2 cellular contexts compared by ENCODE assay signal in the genomic region with DNA sequence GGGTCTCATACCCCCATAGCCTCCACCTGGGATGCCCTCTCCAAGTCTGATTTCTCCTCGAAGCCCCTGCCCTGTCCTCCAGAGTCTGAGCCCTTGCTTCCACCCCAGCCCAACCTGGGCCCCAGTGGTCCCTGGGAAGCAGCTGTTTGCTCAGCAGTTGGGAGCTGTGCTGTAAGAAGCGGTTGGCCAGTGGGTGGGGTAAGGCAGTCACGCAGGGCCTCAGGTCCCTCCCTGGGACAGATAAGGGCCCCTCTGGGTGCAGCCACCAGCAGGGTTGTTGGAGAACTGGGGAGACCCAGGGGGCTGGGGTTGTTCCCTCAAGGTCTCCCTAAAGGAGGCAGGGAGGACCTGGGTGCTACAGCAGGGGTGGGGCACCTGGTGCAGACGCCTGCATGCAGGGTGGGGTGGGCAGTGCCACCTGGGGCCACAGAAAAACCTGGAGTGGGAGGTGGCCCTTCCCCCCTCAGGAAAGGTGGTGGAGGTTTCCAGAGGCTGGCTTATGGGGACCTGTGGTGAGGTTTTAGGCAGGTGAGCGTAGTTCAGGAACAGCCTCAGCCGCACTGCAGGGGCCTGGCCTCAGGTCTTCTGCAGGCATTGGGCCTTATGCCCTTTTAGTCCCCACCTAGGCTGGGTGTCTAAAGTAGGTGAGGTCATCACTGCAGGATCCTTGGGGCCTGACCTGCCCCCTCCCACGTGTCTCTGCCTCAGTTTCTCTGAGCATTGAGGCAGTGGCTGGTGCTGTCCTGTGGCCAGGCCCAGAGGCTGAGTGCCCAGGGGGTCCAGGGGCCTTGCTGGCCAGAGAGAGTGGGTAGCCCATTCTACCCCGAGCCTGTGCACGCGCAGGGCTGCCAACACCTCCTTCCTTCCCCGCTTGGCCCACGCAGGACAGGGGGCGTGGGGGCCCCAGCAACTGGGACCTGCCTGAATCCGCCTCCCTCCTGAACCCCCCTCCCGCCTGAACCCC.
TF ChIP-seq lines count a peak whose summit lies in the region.

No MANE protein-coding gene starts in this region.

TF ChIP-seq in HEK293, 187 proteins besides CTCF, POLR2A, EP300 and RAD21 (continued from another document):
- TF ChIP-seq, protein P1, sequence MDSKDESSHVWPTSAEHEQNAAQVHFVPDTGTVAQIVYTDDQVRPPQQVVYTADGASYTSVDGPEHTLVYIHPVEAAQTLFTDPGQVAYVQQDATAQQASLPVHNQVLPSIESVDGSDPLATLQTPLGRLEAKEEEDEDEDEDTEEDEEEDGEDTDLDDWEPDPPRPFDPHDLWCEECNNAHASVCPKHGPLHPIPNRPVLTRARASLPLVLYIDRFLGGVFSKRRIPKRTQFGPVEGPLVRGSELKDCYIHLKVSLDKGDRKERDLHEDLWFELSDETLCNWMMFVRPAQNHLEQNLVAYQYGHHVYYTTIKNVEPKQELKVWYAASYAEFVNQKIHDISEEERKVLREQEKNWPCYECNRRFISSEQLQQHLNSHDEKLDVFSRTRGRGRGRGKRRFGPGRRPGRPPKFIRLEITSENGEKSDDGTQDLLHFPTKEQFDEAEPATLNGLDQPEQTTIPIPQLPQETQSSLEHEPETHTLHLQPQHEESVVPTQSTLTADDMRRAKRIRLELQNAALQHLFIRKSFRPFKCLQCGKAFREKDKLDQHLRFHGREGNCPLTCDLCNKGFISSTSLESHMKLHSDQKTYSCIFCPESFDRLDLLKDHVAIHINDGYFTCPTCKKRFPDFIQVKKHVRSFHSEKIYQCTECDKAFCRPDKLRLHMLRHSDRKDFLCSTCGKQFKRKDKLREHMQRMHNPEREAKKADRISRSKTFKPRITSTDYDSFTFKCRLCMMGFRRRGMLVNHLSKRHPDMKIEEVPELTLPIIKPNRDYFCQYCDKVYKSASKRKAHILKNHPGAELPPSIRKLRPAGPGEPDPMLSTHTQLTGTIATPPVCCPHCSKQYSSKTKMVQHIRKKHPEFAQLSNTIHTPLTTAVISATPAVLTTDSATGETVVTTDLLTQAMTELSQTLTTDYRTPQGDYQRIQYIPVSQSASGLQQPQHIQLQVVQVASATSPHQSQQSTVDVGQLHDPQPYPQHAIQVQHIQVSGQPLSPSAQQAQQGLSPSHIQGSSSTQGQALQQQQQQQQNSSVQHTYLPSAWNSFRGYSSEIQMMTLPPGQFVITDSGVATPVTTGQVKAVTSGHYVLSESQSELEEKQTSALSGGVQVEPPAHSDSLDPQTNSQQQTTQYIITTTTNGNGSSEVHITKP (tag by site-specific recombination; IDR thresholded peaks at IDR 0.05): peak; percentile 55
- TF ChIP-seq ZNF37A (tag by site-specific recombination; IDR thresholded peaks at IDR 0.05): no peak
- TF ChIP-seq, protein P2, sequence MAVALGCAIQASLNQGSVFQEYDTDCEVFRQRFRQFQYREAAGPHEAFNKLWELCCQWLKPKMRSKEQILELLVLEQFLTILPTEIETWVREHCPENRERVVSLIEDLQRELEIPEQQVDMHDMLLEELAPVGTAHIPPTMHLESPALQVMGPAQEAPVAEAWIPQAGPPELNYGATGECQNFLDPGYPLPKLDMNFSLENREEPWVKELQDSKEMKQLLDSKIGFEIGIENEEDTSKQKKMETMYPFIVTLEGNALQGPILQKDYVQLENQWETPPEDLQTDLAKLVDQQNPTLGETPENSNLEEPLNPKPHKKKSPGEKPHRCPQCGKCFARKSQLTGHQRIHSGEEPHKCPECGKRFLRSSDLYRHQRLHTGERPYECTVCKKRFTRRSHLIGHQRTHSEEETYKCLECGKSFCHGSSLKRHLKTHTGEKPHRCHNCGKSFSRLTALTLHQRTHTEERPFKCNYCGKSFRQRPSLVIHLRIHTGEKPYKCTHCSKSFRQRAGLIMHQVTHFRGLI (tag by site-specific recombination; IDR thresholded peaks at IDR 0.05): peak; percentile 76
- TF ChIP-seq, protein P3, sequence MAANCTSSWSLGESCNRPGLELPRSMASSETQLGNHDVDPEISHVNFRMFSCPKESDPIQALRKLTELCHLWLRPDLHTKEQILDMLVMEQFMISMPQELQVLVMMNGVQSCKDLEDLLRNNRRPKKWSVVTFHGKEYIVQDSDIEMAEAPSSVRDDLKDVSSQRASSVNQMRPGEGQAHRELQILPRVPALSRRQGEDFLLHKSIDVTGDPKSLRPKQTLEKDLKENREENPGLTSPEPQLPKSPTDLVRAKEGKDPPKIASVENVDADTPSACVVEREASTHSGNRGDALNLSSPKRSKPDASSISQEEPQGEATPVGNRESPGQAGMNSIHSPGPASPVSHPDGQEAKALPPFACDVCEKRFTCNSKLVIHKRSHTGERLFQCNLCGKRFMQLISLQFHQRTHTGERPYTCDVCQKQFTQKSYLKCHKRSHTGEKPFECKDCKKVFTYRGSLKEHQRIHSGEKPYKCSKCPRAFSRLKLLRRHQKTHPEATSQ (tag by site-specific recombination; IDR thresholded peaks at IDR 0.05): no peak
- TF ChIP-seq GLIS1 (tag by site-specific recombination; IDR thresholded peaks at IDR 0.05): peak; percentile 57
- no peak for TF ChIP-seq ZNF596 (tag by site-specific recombination; IDR thresholded peaks at IDR 0.05)

TF ChIP-seq in K562, 482 proteins besides CTCF, POLR2A, EP300 and RAD21 (continued from another document and continues in another):
- TF ChIP-seq NONO (IDR thresholded peaks at IDR 0.05; ENCODE audit: low read depth in 2 of 2, low read length in 1 of 2): peak in 1 of 2 experiments; percentile 88; a peak in 1 of 4 replicates
- peak; percentile 68 for TF ChIP-seq TAF9B (IDR thresholded peaks at IDR 0.05; ENCODE audit: partially characterized antibody)
- TF ChIP-seq ZKSCAN3 (CRISPR knock-in tag; IDR thresholded peaks at IDR 0.05): no peak
- TF ChIP-seq, protein P4, sequence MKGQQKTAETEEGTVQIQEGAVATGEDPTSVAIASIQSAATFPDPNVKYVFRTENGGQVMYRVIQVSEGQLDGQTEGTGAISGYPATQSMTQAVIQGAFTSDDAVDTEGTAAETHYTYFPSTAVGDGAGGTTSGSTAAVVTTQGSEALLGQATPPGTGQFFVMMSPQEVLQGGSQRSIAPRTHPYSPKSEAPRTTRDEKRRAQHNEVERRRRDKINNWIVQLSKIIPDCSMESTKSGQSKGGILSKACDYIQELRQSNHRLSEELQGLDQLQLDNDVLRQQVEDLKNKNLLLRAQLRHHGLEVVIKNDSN (CRISPR knock-in tag; IDR thresholded peaks at IDR 0.05): 0 out of 2 replicates have a peak, but pooled peaks have one; percentile 29
- peak; percentile 61 for TF ChIP-seq JUND (IDR thresholded peaks at IDR 0.05; ENCODE audit: borderline replicate concordance, low read depth, low read length)
- peak; percentile 35; the same call in 2 of the 3 replicates for TF ChIP-seq JUND (tag; IDR thresholded peaks at IDR 0.05; ENCODE audit: borderline replicate concordance, low read depth, low read length)
- no peak for TF ChIP-seq SIN3A (IDR thresholded peaks at IDR 0.05; ENCODE audit: borderline replicate concordance in 2 of 2, control insufficient read depth in 1 of 2, low read depth in 2 of 2, low read length in 2 of 2)
- TF ChIP-seq MTA3 (IDR thresholded peaks at IDR 0.05; ENCODE audit: borderline replicate concordance): peak; percentile 59; the same call in 1 of the 2 replicates
- TF ChIP-seq TCF7L2 (IDR thresholded peaks at IDR 0.05; ENCODE audit: low read depth, low read length): 0 out of 2 replicates have a peak, but pooled peaks have one; percentile 18
- peak; percentile 75 for TF ChIP-seq TBP (optimal IDR thresholded peaks at IDR 0.05; ENCODE audit: low read depth, low read length)
- TF ChIP-seq POLR2B (IDR thresholded peaks at IDR 0.05; ENCODE audit: low read depth, partially characterized antibody): peak; percentile 38
- peak; percentile 54 for TF ChIP-seq NEUROD1 (IDR thresholded peaks at IDR 0.05; ENCODE audit: borderline replicate concordance, low read depth, low read length, partially characterized antibody)
- peak; percentile 50; the same call in 1 of the 2 replicates for TF ChIP-seq GATAD2B (IDR thresholded peaks at IDR 0.05; ENCODE audit: borderline replicate concordance)
- TF ChIP-seq ZBTB1 (CRISPR knock-in tag; IDR thresholded peaks at IDR 0.05; ENCODE audit: borderline replicate concordance, low read depth): peak; percentile 41; the same call in 1 of the 2 replicates
- TF ChIP-seq TBL1XR1 (IDR thresholded peaks at IDR 0.05; ENCODE audit: low read length in 2 of 2): no peak
- TF ChIP-seq MCM3 (IDR thresholded peaks at IDR 0.05): no peak
- TF ChIP-seq ZFX (CRISPR knock-in tag; IDR thresholded peaks at IDR 0.05): peak; percentile 59
- peak; percentile 67; the same call in 1 of the 2 replicates for TF ChIP-seq CREM (IDR thresholded peaks at IDR 0.05; ENCODE audit: low read depth)
- peak; percentile 44; the same call in 1 of the 2 replicates for TF ChIP-seq SMARCA4 (IDR thresholded peaks at IDR 0.05)
- TF ChIP-seq ESRRA (IDR thresholded peaks at IDR 0.05; ENCODE audit: borderline replicate concordance, low read depth): no peak
- 0 out of 2 replicates have a peak, but pooled peaks have one; percentile 65 for TF ChIP-seq ELF2 (CRISPR knock-in tag; IDR thresholded peaks at IDR 0.05)
- TF ChIP-seq ZNF696 (CRISPR knock-in tag; conservative IDR thresholded peaks at IDR 0.05): no peak
- TF ChIP-seq YY1 (IDR thresholded peaks at IDR 0.05; ENCODE audit: borderline replicate concordance in 1 of 3, control insufficient read depth in 1 of 3, extremely low read depth in 1 of 3, insufficient read depth in 3 of 3, insufficient read length in 1 of 3, insufficient replicate concordance in 2 of 3, low read depth in 1 of 3, low read length in 2 of 3): peak in 2 of 3 experiments; percentile 23 to 49
- TF ChIP-seq, protein P5, sequence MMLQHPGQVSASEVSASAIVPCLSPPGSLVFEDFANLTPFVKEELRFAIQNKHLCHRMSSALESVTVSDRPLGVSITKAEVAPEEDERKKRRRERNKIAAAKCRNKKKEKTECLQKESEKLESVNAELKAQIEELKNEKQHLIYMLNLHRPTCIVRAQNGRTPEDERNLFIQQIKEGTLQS (IDR thresholded peaks at IDR 0.05): peak; percentile 80
- TF ChIP-seq, protein P5 (CRISPR knock-in tag; conservative IDR thresholded peaks at IDR 0.05): no peak
- no peak for TF ChIP-seq BACH1 (tag; IDR thresholded peaks at IDR 0.05)
- peak; percentile 94 for TF ChIP-seq ATF7 (IDR thresholded peaks at IDR 0.05)
- peak; percentile 67 for TF ChIP-seq MYC (IDR thresholded peaks at IDR 0.05; ENCODE audit: low read depth, low read length)
- TF ChIP-seq MYC (CRISPR knock-in tag; IDR thresholded peaks at IDR 0.05; ENCODE audit: borderline replicate concordance, low read depth): no peak
- peak; percentile 96 for TF ChIP-seq ZBTB7A (IDR thresholded peaks at IDR 0.05; ENCODE audit: borderline replicate concordance, control insufficient read depth, low read depth, low read length)
- TF ChIP-seq, protein P6, sequence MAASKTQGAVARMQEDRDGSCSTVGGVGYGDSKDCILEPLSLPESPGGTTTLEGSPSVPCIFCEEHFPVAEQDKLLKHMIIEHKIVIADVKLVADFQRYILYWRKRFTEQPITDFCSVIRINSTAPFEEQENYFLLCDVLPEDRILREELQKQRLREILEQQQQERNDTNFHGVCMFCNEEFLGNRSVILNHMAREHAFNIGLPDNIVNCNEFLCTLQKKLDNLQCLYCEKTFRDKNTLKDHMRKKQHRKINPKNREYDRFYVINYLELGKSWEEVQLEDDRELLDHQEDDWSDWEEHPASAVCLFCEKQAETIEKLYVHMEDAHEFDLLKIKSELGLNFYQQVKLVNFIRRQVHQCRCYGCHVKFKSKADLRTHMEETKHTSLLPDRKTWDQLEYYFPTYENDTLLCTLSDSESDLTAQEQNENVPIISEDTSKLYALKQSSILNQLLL (CRISPR knock-in tag; IDR thresholded peaks at IDR 0.05; ENCODE audit: borderline replicate concordance): no peak
- TF ChIP-seq, protein P7, sequence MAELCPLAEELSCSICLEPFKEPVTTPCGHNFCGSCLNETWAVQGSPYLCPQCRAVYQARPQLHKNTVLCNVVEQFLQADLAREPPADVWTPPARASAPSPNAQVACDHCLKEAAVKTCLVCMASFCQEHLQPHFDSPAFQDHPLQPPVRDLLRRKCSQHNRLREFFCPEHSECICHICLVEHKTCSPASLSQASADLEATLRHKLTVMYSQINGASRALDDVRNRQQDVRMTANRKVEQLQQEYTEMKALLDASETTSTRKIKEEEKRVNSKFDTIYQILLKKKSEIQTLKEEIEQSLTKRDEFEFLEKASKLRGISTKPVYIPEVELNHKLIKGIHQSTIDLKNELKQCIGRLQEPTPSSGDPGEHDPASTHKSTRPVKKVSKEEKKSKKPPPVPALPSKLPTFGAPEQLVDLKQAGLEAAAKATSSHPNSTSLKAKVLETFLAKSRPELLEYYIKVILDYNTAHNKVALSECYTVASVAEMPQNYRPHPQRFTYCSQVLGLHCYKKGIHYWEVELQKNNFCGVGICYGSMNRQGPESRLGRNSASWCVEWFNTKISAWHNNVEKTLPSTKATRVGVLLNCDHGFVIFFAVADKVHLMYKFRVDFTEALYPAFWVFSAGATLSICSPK (IDR thresholded peaks at IDR 0.05; ENCODE audit: borderline replicate concordance): no peak
- TF ChIP-seq PRMT5 (CRISPR knock-in tag; IDR thresholded peaks at IDR 0.05): no peak
- TF ChIP-seq ZNF766 (CRISPR knock-in tag; conservative IDR thresholded peaks at IDR 0.05): peak; percentile 38; the same call in 1 of the 2 replicates
- TF ChIP-seq BHLHE40 (IDR thresholded peaks at IDR 0.05; ENCODE audit: low read length): peak; percentile 58
- TF ChIP-seq, protein P8, sequence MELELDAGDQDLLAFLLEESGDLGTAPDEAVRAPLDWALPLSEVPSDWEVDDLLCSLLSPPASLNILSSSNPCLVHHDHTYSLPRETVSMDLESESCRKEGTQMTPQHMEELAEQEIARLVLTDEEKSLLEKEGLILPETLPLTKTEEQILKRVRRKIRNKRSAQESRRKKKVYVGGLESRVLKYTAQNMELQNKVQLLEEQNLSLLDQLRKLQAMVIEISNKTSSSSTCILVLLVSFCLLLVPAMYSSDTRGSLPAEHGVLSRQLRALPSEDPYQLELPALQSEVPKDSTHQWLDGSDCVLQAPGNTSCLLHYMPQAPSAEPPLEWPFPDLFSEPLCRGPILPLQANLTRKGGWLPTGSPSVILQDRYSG (tag; conservative IDR thresholded peaks at IDR 0.05; ENCODE audit: low read depth): peak; percentile 36; the same call in 1 of the 2 replicates
- TF ChIP-seq, protein P9, sequence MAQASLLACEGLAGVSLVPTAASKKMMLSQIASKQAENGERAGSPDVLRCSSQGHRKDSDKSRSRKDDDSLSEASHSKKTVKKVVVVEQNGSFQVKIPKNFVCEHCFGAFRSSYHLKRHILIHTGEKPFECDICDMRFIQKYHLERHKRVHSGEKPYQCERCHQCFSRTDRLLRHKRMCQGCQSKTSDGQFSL (CRISPR knock-in tag; IDR thresholded peaks at IDR 0.05): 0 out of 2 replicates have a peak, but pooled peaks have one; percentile 22
- TF ChIP-seq, protein P9 (tag; IDR thresholded peaks at IDR 0.05): no peak
